Comparison of ENCODE assay signal across 17 cellular contexts in the genomic region with DNA sequence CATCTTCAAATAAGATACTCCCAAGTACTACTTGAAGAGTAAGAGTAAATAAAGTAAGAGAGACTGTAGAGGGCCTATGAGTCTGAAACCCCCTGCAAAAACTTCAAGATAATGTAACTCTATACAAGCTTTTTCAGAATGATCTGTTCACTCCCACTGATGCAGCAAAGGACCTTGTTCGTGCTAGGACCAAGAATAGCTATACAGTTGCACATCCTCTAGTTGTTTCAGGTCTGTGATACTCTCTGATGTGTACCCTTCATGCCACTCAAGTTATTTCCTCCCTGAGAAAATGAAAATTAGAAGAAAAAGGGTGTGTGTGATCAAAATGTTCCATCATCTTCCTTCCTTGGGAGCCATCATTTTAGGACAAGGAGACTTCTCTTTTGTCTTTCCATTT.
DNase-seq lines count a peak whose midpoint lies in the region; ATAC-seq and TF ChIP-seq lines count a peak whose summit lies in the region.
"Had no signal": no experiment of that assay in that cellular context is flagged by ENCODE, and none has a peak within 500 bp of the region (broad histone marks: within the 10 kb centered on the region; RNA-seq: fewer than 3 reads in every experiment).

No MANE protein-coding gene starts in this region.

- H3K4me1 ChIP-seq in DND-41 (ENCODE audit: insufficient read depth, low read length) (no peaks in the 10 kb centered on the region), Karpas-422 (ENCODE audit: low read length) (no peaks in the 10 kb centered on the region)
- H3K4me1 ChIP-seq: parathyroid adenoma, SJSA1 had no signal

- H3K27me3 ChIP-seq in DND-41 (ENCODE audit: insufficient read depth, low read length, poor library complexity): no peaks in the 10 kb centered on the region
- H3K27me3 ChIP-seq in Karpas-422 (ENCODE audit: low read length): no peaks in the 10 kb centered on the region
- H3K27me3 ChIP-seq: cardiac muscle cell, gastroesophageal sphincter, SJSA1 had no signal

- H3K36me3 ChIP-seq in DND-41 (ENCODE audit: insufficient read depth, low read length) (no peaks in the 10 kb centered on the region), Karpas-422 (ENCODE audit: insufficient read depth, low read length) (no peaks in the 10 kb centered on the region)
- H3K36me3 ChIP-seq: cardiac muscle cell, gastroesophageal sphincter, SJSA1 had no signal

- no peaks in the 10 kb centered on the region for H4K20me1 ChIP-seq in DND-41 (ENCODE audit: insufficient read depth, low read length)
- no peaks in the 10 kb centered on the region for H4K20me1 ChIP-seq in Karpas-422 (ENCODE audit: insufficient read depth, low read depth, low read length)

- ATAC-seq in DND-41 (ENCODE audit: insufficient read depth, low read depth) (no peak), GM19351 (IDR thresholded peaks at IDR 0.05; ENCODE audit: unreplicated experiment) (peak; percentile 96), HG02623 (IDR thresholded peaks at IDR 0.05; ENCODE audit: unreplicated experiment) (peak; percentile 82), HG03342 (IDR thresholded peaks at IDR 0.05; ENCODE audit: unreplicated experiment) (peak; percentile 86)
- ATAC-seq: activated CD8-positive, alpha-beta memory T cell treated with anti-CD3 and anti-CD28 coated beads, Interleukin-2, amount 10 ng/mL, durations not matched to agents 7 days and 5 days; activated naive CD4-positive, alpha-beta T cell treated with anti-CD3 and anti-CD28 coated beads, Interleukin-2, amount 50 U/mL, for 72 hours; gastroesophageal sphincter; mucosa of descending colon had no signal

- H3K79me2 ChIP-seq in DND-41 (ENCODE audit: insufficient read depth, low read length) (no peaks in the 10 kb centered on the region), Karpas-422 (ENCODE audit: low read length) (no peaks in the 10 kb centered on the region)
- H3K79me2 ChIP-seq: parathyroid adenoma had no signal

- H3K9ac ChIP-seq in DND-41 (ENCODE audit: low read depth, low read length) (no peak overlapping the region), Karpas-422 (ENCODE audit: low read length) (no peak overlapping the region)
- H3K9ac ChIP-seq: parathyroid adenoma had no signal

- H3K27ac ChIP-seq in DND-41 (ENCODE audit: low read length): no peak overlapping the region
- no peak overlapping the region for H3K27ac ChIP-seq in Karpas-422 (ENCODE audit: low read length)
- H3K27ac ChIP-seq: cardiac muscle cell, gastroesophageal sphincter, HL-60, parathyroid adenoma, SJSA1 had no signal

- no peaks in the 10 kb centered on the region for H3K9me2 ChIP-seq in Karpas-422 (replicated peaks; ENCODE audit: insufficient read depth, low read length)

- no peak for TF ChIP-seq CTCF in DND-41 (IDR thresholded peaks at IDR 0.05; ENCODE audit: borderline replicate concordance, extremely low read depth, low read length, poor library complexity, severe bottlenecking)

- H3K4me3 ChIP-seq in DND-41 (ENCODE audit: low read depth in 1 of 2, low read length in 2 of 2) (no peak overlapping the region), Karpas-422 (ENCODE audit: low read length) (no peak overlapping the region)
- H3K4me3 ChIP-seq: cardiac muscle cell, gastroesophageal sphincter, mucosa of descending colon, SJSA1 had no signal

- DNase-seq in DND-41 (no peak), activated T-cell treated with anti-CD3 and anti-CD28 coated beads for 4 hours (no peak), C1 segment of cervical spinal cord (lab: John Stamatoyannopoulos, UW) (no peak), NCI-H82 (lab: John Stamatoyannopoulos, UW) (no peak), Karpas-422 (no peak)
- DNase-seq: activated CD8-positive, alpha-beta memory T cell treated with anti-CD3 and anti-CD28 coated beads, Interleukin-2, amount 10 ng/mL, durations not matched to agents 7 days and 5 days; mucosa of descending colon; NCI-H2081 treated with DMSO at 0.1 percent for 48 hours had no signal

- H3K4me2 ChIP-seq in DND-41 (ENCODE audit: insufficient read depth, low read length): no peak overlapping the region
- no peak overlapping the region for H3K4me2 ChIP-seq in Karpas-422 (ENCODE audit: low read depth, low read length, poor library complexity, severe bottlenecking)

- H3K9me3 ChIP-seq in DND-41 (ENCODE audit: insufficient read depth, low read length, severe bottlenecking): no peaks in the 10 kb centered on the region
- no peaks in the 10 kb centered on the region for H3K9me3 ChIP-seq in Karpas-422 (ENCODE audit: low read length)
- H3K9me3 ChIP-seq: gastroesophageal sphincter, mucosa of descending colon, SJSA1 had no signal

- H2AFZ ChIP-seq in DND-41 (ENCODE audit: low read depth, low read length) (peak overlapping the region; percentile 23; the same call in 1 of the 2 replicates), Karpas-422 (ENCODE audit: low read length) (no peak overlapping the region)
- H2AFZ ChIP-seq: parathyroid adenoma had no signal
